16 cellular contexts compared by ENCODE assay signal in the genomic region with DNA sequence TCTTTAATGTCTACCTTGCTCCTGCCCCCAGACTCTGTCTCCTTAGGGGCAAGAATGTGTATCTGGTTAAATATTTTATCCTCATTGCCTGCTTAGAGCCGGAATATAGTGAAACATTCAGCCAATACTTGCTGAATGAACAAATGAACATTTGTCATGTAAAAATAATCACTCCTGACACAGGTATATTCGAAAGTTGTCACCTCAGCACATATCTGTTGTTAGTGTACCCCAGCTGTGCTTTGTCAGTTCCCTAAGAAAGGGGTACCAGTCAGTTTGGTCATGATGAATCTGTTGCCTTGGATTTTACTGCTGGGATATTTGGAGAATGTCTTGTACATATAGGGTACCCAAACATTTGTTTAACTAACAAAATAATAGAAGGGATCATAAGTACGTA.
A peak's percentile ranks its signal among the peaks of the same experiment; 100 is the strongest.
DNase-seq lines count a peak whose midpoint lies in the region; ATAC-seq, FAIRE-seq and TF ChIP-seq lines count a peak whose summit lies in the region.
"Had no signal": no experiment of that assay in that cellular context is flagged by ENCODE, and none has a peak within 500 bp of the region (broad histone marks: within the 10 kb centered on the region; RNA-seq: fewer than 3 reads in every experiment).

No MANE protein-coding gene starts in this region.

- H2AFZ ChIP-seq in HepG2 (ENCODE audit: low read length): no peak overlapping the region
- H2AFZ ChIP-seq in PC-3 (ENCODE audit: low read length): no peak overlapping the region

- BruUV-seq in HepG2 (replicated peaks; lab: Mats Ljungman, UMichigan) (no TSS peak), PC-3 (replicated peaks; lab: Mats Ljungman, UMichigan) (TSS peak; percentile 23)

- no peak for TF ChIP-seq RAD21 in HepG2 (CRISPR knock-in tag; IDR thresholded peaks at IDR 0.05)

- no peak for FAIRE-seq in HepG2 (lab: Jason Lieb, UNC)
- FAIRE-seq: D721Med had no signal

- H3K36me3 ChIP-seq in HepG2 (replicated peaks in 1 of 2; ENCODE audit: control insufficient read depth in 1 of 2, insufficient read depth in 2 of 2, low read length in 2 of 2): no peaks in the 10 kb centered on the region
- no peaks in the 10 kb centered on the region for H3K36me3 ChIP-seq in right lobe of liver
- H3K36me3 ChIP-seq in PC-3 (ENCODE audit: low read depth, low read length): no peaks in the 10 kb centered on the region

- TF ChIP-seq CTCF in HepG2 (CRISPR knock-in tag; IDR thresholded peaks at IDR 0.05) (no peak), right lobe of liver (IDR thresholded peaks at IDR 0.05) (no peak), PC-3 (conservative IDR thresholded peaks at IDR 0.05; ENCODE audit: low read depth, low read length) (no peak)

- H3K4me1 ChIP-seq in HepG2 (ENCODE audit: insufficient read depth, low read length) (peaks cover under 1% of the 10 kb centered on the region), right lobe of liver (no peaks in the 10 kb centered on the region), PC-3 (ENCODE audit: insufficient read depth, low read length) (peaks cover 39% of the 10 kb centered on the region)
- H3K4me1 ChIP-seq: Caco-2 had no signal

- CTCF ChIA-PET in HepG2 (lab: Yijun Ruan, JAX; ENCODE audit: low intra/inter-chr PET ratio, low total read pairs) (no interaction called here), PC-3 (lab: Charles Lee) (no interaction called here)

- H3K27ac ChIP-seq in HepG2 (ENCODE audit: extremely low read length, insufficient read depth, low read length) (no peak overlapping the region), right lobe of liver (no peak overlapping the region), PC-3 (ENCODE audit: low read length) (peak overlapping the region; percentile 56), epithelial cell of prostate (peak overlapping the region; percentile 26)
- H3K27ac ChIP-seq: C4-2B, HL-60 had no signal

- ATAC-seq in HepG2 (no peak), right lobe of liver (no peak), PC-3 (no peak), HG03520 (IDR thresholded peaks at IDR 0.05; ENCODE audit: unreplicated experiment) (no peak)

- H3F3A ChIP-seq in PC-3 (ENCODE audit: low read length, unreplicated experiment): no peaks in the 10 kb centered on the region

- in situ Hi-C loops in HepG2 (cut with HindIII; ENCODE audit: extremely low pct_ligation_motif_present, low pct_unique_long_range_greater_than_20kb): loop anchor here (5.0 kb wide), 1 partner anchor 101 kb away; no protein-coding TSS in a partner anchor

- H3K9ac ChIP-seq in HepG2 (ENCODE audit: insufficient read depth, low read depth, low read length): no peak overlapping the region
- H3K9ac ChIP-seq in PC-3 (ENCODE audit: low read length): no peak overlapping the region

- POLR2A ChIA-PET in HepG2 (lab: Yijun Ruan, JAX): no interaction called here
- POLR2A ChIA-PET in PC-3 (lab: Charles Lee; ENCODE audit: unreplicated experiment): no interaction called here

- intact Hi-C loops in HepG2 (cut with micrococcal nuclease; ENCODE audit: unreplicated experiment) (no loop called here), right lobe of liver (cut with DNase I) (no loop called here), PC-3 (cut with micrococcal nuclease) (no loop called here)

- H3K4me3 ChIP-seq in HepG2 (replicated peaks in 1 of 3; ENCODE audit: insufficient read depth in 1 of 3, low read depth in 2 of 3, low read length in 3 of 3) (no peak overlapping the region), right lobe of liver (no peak overlapping the region), PC-3 (ENCODE audit: low read length) (no peak overlapping the region)

- DNase-seq in HepG2 (ENCODE audit: low spot score) (no peak), right lobe of liver (no peak), PC-3 (no peak), epithelial cell of prostate (ENCODE audit: low read depth, low spot score) (no peak), HCEC 1CT (no peak)
- DNase-seq: Caco-2; CD4-positive, alpha-beta T cell; DMS79 treated with DMSO at 0.1 percent for 48 hours; GF-D8; GOT3; H7; KG1 had no signal

- H3K27me3 ChIP-seq in HepG2 (ENCODE audit: control insufficient read depth in 1 of 2, insufficient read depth in 2 of 2, low read length in 2 of 2) (no peaks in the 10 kb centered on the region), right lobe of liver (no peaks in the 10 kb centered on the region), PC-3 (ENCODE audit: low read length) (no peaks in the 10 kb centered on the region)

- no peaks in the 10 kb centered on the region for H3K9me2 ChIP-seq in PC-3 (replicated peaks; ENCODE audit: low read length)

- no peak for TF ChIP-seq POLR2A in HepG2 (IDR thresholded peaks at IDR 0.05; ENCODE audit: insufficient read depth in 1 of 2, low read depth in 2 of 2, low read length in 2 of 2)
- no peak for TF ChIP-seq POLR2A in right lobe of liver (IDR thresholded peaks at IDR 0.05)

- H3K4me2 ChIP-seq in HepG2 (ENCODE audit: low read depth, low read length) (no peak overlapping the region), PC-3 (ENCODE audit: low read length) (peak overlapping the region; percentile 21)

- H3K9me3 ChIP-seq in HepG2 (ENCODE audit: low read length) (no peaks in the 10 kb centered on the region), right lobe of liver (no peaks in the 10 kb centered on the region), PC-3 (ENCODE audit: low read length) (no peaks in the 10 kb centered on the region)
- H3K9me3 ChIP-seq: Caco-2 had no signal

- WGBS in HepG2 (ENCODE audit: low lambda C conversion rate): 48% methylated on average over 3 of the region's 3 CpGs
- 90% methylated on average over 3 of the region's 3 CpGs for WGBS in right lobe of liver (ENCODE audit: insufficient coverage, low coverage, low lambda C conversion rate, missing lambda C conversion rate)

- TF ChIP-seq EP300 in HepG2 (IDR thresholded peaks at IDR 0.05; ENCODE audit: low read depth in 2 of 2, low read length in 2 of 2) (no peak), HepG2 (CRISPR knock-in tag; IDR thresholded peaks at IDR 0.05; ENCODE audit: borderline replicate concordance) (no peak)

- no peaks in the 10 kb centered on the region for H3K79me2 ChIP-seq in HepG2 (ENCODE audit: insufficient read depth, low read length)
- H3K79me2 ChIP-seq in PC-3 (ENCODE audit: low read length): no peaks in the 10 kb centered on the region

- H4K20me1 ChIP-seq in HepG2 (ENCODE audit: insufficient read depth, low read length): no peaks in the 10 kb centered on the region
- no peaks in the 10 kb centered on the region for H4K20me1 ChIP-seq in PC-3 (ENCODE audit: low read length)

TF ChIP-seq in HepG2, 621 proteins besides CTCF, POLR2A, EP300 and RAD21:
- TF ChIP-seq ZNF234 (CRISPR knock-in tag; conservative IDR thresholded peaks at IDR 0.05): no peak
- TF ChIP-seq MAFF (IDR thresholded peaks at IDR 0.05; ENCODE audit: low read depth, low read length): peak; percentile 76
- TF ChIP-seq ZMYM3 (CRISPR knock-in tag; IDR thresholded peaks at IDR 0.05): no peak
- TF ChIP-seq MAFK (conservative IDR thresholded peaks at IDR 0.05 in 1 of 2, IDR thresholded peaks at IDR 0.05 in 1 of 2; ENCODE audit: low read length in 2 of 2): peak; percentile 69 to 82
- TF ChIP-seq, protein P1, sequence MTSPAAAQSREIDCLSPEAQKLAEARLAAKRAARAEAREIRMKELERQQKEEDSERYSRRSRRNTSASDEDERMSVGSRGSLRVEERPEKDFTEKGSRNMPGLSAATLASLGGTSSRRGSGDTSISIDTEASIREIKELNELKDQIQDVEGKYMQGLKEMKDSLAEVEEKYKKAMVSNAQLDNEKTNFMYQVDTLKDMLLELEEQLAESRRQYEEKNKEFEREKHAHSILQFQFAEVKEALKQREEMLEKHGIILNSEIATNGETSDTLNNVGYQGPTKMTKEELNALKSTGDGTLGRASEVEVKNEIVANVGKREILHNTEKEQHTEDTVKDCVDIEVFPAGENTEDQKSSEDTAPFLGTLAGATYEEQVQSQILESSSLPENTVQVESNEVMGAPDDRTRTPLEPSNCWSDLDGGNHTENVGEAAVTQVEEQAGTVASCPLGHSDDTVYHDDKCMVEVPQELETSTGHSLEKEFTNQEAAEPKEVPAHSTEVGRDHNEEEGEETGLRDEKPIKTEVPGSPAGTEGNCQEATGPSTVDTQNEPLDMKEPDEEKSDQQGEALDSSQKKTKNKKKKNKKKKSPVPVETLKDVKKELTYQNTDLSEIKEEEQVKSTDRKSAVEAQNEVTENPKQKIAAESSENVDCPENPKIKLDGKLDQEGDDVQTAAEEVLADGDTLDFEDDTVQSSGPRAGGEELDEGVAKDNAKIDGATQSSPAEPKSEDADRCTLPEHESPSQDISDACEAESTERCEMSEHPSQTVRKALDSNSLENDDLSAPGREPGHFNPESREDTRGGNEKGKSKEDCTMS (CRISPR knock-in tag; conservative IDR thresholded peaks at IDR 0.05): no peak
TF ChIP-seq in HepG2: peak in this region for 2.

Comparison
In these comparisons a context has a peak if more than half of its experiments do, and no peak if none do; other contexts are left out.
1. H3K27ac ChIP-seq: peak in PC-3 (single experiment) and epithelial cell of prostate (single experiment); none in HepG2 (single experiment) and right lobe of liver (0 of 3).